In the genomic region with DNA sequence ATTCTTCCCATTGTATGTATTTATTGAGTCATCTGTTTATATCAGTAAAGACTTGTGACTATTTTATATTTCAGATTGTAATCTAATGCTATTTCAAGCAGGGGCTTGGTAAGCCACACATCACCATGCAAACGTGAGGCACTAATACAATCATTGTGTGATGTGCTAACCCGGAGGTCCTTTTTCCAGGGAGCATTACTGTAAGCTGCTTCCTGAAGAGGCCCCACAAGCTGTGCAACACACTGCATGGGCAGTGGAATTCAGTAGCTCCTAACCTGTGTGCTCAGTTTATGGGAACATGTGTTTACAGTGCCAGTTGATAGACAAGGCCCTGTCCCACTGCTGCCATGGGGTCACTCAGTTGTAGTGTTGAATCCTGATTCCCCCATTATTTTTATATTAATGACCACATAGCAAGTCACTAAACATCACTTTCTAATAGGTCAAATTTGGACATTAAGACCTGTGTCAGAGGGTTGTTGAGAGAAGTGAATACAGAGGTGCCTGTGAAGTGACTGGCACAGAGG, we compare ENCODE assay signal across 2 cellular contexts.
TF ChIP-seq lines count a peak whose summit lies in the region.

No MANE protein-coding gene starts in this region.

TF ChIP-seq in IMR-90, 13 proteins besides CTCF, POLR2A, EP300 and RAD21:
- TF ChIP-seq BHLHE40 (IDR thresholded peaks at IDR 0.05; ENCODE audit: low read depth, low read length) = peak; percentile 37; the same call in 1 of the 2 replicates
- TF ChIP-seq, protein P1, sequence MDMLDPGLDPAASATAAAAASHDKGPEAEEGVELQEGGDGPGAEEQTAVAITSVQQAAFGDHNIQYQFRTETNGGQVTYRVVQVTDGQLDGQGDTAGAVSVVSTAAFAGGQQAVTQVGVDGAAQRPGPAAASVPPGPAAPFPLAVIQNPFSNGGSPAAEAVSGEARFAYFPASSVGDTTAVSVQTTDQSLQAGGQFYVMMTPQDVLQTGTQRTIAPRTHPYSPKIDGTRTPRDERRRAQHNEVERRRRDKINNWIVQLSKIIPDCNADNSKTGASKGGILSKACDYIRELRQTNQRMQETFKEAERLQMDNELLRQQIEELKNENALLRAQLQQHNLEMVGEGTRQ (IDR thresholded peaks at IDR 0.05; ENCODE audit: low read depth, low read length) = no peak

TF ChIP-seq in H1, 55 proteins besides CTCF, POLR2A, EP300 and RAD21:
- TF ChIP-seq ZNF274 (IDR thresholded peaks at IDR 0.05; ENCODE audit: borderline replicate concordance, extremely low read depth, low read length) = no peak
